In the genomic region with DNA sequence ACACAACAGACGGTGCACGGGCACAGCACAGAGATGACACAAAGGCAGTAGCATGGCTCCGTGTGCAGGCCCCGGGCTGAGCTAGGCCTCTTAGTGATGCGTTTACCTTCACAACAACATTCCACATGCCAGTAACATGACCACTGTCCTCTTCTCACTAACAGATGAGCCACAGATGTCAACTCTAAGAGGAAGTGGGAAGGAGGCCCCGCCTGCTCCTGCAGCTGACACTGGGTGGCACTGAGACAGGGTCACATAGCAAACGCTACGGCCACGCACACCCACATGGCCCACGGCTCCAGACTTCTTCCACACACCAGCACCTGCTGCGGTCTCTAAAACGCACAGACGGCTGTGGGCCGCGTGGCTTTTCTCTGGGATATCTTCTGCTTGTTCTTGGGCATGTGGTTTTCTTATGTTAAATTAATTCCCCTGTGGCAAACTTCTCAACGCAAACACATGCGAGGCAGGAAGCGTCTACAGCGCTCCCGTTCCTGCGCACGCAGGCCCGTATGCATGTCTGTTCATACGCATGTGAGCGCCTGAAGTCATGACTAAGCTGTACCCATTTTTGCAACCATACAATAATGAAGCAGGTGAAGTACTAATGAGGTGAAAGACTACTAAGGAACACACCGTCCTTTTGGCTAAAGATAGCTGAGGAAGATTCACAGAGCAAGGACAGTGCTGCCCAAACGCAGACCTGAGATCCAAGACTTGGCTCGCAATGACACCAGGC, we compare ENCODE assay signal across 8 cellular contexts. TPM values are rescaled to one million over a fixed set of nuclear protein-coding genes. Genes with fewer than 3 reads are reported as not detected.
A peak's percentile ranks its signal among the peaks of the same experiment; 100 is the strongest.
DNase-seq lines count a peak whose midpoint lies in the region; ATAC-seq and TF ChIP-seq lines count a peak whose summit lies in the region.

No MANE protein-coding gene starts in this region.

- H3K79me2 ChIP-seq in HCT116 (ENCODE audit: insufficient read depth, low read length): no peaks in the 10 kb centered on the region

- peak in 1 of 5 donors; percentile 74 for DNase-seq in CD8-positive, alpha-beta memory T cell
- DNase-seq in HCT116 (ENCODE audit: low read depth, low spot score): no peak
- peak in 33 of 34 experiments; percentile 15 to 74 (median 47) for DNase-seq in T-cell
- peak; percentile 17 to 31 (median 31) for DNase-seq in immature natural killer cell
- DNase-seq in SHP77 (lab: John Stamatoyannopoulos, UW): no peak
- DNase-seq in BE2C: no peak
- DNase-seq in 8988T: no peak

- RAD21 ChIA-PET in HCT116 (lab: Charles Lee; ENCODE audit: low non-redundant PET in 1 of 2, low total read pairs in 2 of 2, uncharacterized antibody in 2 of 2, unreplicated experiment in 2 of 2): no interaction called here

- H3K9ac ChIP-seq in HCT116 (ENCODE audit: low read length): no peak overlapping the region

- TF ChIP-seq POLR2A in HCT116 (IDR thresholded peaks at IDR 0.05; ENCODE audit: borderline replicate concordance, extremely low read depth, insufficient read depth, insufficient read length): no peak

- intact Hi-C loops in HCT116 (cut with micrococcal nuclease): no loop called here

- no peaks in the 10 kb centered on the region for H3K36me3 ChIP-seq in CD8-positive, alpha-beta memory T cell (ENCODE audit: insufficient read depth, low read length)
- H3K36me3 ChIP-seq in HCT116 (ENCODE audit: control insufficient read depth in 1 of 2, insufficient read depth in 2 of 2, low read length in 2 of 2): peaks cover 27 to 33% of the 10 kb centered on the region in 2 experiments
- H3K36me3 ChIP-seq in BE2C: peaks cover 72% of the 10 kb centered on the region

- no peak for TF ChIP-seq RAD21 in HCT116 (IDR thresholded peaks at IDR 0.05; ENCODE audit: low read depth)

- POLR2A ChIA-PET in CD8-positive, alpha-beta memory T cell (lab: Charles Lee): no interaction called here
- POLR2A ChIA-PET in HCT116 (lab: Charles Lee) (no interaction called here), T-cell (lab: Charles Lee) (no interaction called here)

- H3K9me2 ChIP-seq in HCT116 (ENCODE audit: insufficient read depth): no peaks in the 10 kb centered on the region

- BruUV-seq in HCT116 (replicated peaks; lab: Mats Ljungman, UMichigan): no TSS peak

- H3K4me3 ChIP-seq in CD8-positive, alpha-beta memory T cell (ENCODE audit: low read length): peak overlapping the region; percentile 15
- H3K4me3 ChIP-seq in HCT116 (replicated peaks in 1 of 2; ENCODE audit: low read depth in 1 of 2, low read length in 2 of 2) (no peak overlapping the region), BE2C (ENCODE audit: low read depth, low read length) (no peak overlapping the region)

- H3K27me3 Mint-ChIP-seq in CD8-positive, alpha-beta memory T cell: peaks cover 3 to 8% of the 10 kb centered on the region in 2 donors
- H3K27me3 Mint-ChIP-seq in T-cell (no peaks in the 10 kb centered on the region), immature natural killer cell (ENCODE audit: low read depth in 3 of 3) (peaks cover 0 to 9% (median 0%) of the 10 kb centered on the region in 3 donors)

- H3K4me3 Mint-ChIP-seq in CD8-positive, alpha-beta memory T cell: peak overlapping the region in 5 of 7 donors; percentile 9 to 44 (median 39)
- H3K4me3 Mint-ChIP-seq in T-cell (peak overlapping the region; percentile 5 to 48 (median 31)), immature natural killer cell (peak overlapping the region in 4 of 5 donors; percentile 22 to 62 (median 58))

- no peaks in the 10 kb centered on the region for H4K20me1 ChIP-seq in HCT116 (ENCODE audit: insufficient read depth)

- H3K36me3 Mint-ChIP-seq in CD8-positive, alpha-beta memory T cell: peaks cover 0 to 5% (median 0%) of the 10 kb centered on the region in 3 donors
- H3K36me3 Mint-ChIP-seq in T-cell: peaks cover 14% of the 10 kb centered on the region
- no peaks in the 10 kb centered on the region for H3K36me3 Mint-ChIP-seq in immature natural killer cell

- H3K9me3 Mint-ChIP-seq in CD8-positive, alpha-beta memory T cell: no peaks in the 10 kb centered on the region
- H3K9me3 Mint-ChIP-seq in T-cell: no peaks in the 10 kb centered on the region
- H3K9me3 Mint-ChIP-seq in immature natural killer cell: no peaks in the 10 kb centered on the region

- no peaks in the 10 kb centered on the region for H3K27me3 ChIP-seq in CD8-positive, alpha-beta memory T cell (ENCODE audit: insufficient read depth, low read length, poor library complexity, severe bottlenecking)
- no peaks in the 10 kb centered on the region for H3K27me3 ChIP-seq in HCT116 (ENCODE audit: insufficient read depth, low read length)
- no peaks in the 10 kb centered on the region for H3K27me3 ChIP-seq in BE2C

- no peak overlapping the region for H3K27ac ChIP-seq in CD8-positive, alpha-beta memory T cell (ENCODE audit: low read depth, low read length)
- no peak overlapping the region for H3K27ac ChIP-seq in HCT116 (ENCODE audit: low read depth, low read length)

- no peak overlapping the region for H3K4me2 ChIP-seq in HCT116 (ENCODE audit: low read length)

- H3K4me1 Mint-ChIP-seq in CD8-positive, alpha-beta memory T cell: peaks cover 11 to 27% (median 14%) of the 10 kb centered on the region in 3 donors
- peaks cover 25 to 27% (median 26%) of the 10 kb centered on the region in 3 donors for H3K4me1 Mint-ChIP-seq in T-cell
- peaks cover 14 to 18% of the 10 kb centered on the region in 2 donors for H3K4me1 Mint-ChIP-seq in immature natural killer cell

- H2AFZ ChIP-seq in HCT116 (ENCODE audit: low read depth, low read length, poor library complexity, severe bottlenecking): no peak overlapping the region

- ATAC-seq in HCT116 (peak; percentile 23; the same call in 1 of the 2 replicates), T-cell (replicated peaks in 1 of 4) (peak; percentile 83 to 88 (median 86)), HG03442 (IDR thresholded peaks at IDR 0.05; ENCODE audit: unreplicated experiment) (no peak)

- peak overlapping the region in 7 of 8 donors; percentile 13 to 84 (median 57) for H3K27ac Mint-ChIP-seq in CD8-positive, alpha-beta memory T cell
- H3K27ac Mint-ChIP-seq in T-cell: peak overlapping the region; percentile 90
- H3K27ac Mint-ChIP-seq in immature natural killer cell: peak overlapping the region in 4 of 6 donors; percentile 9 to 48 (median 40)

- CTCF ChIA-PET in CD8-positive, alpha-beta memory T cell (lab: Charles Lee): no interaction called here
- CTCF ChIA-PET in HCT116 (lab: Charles Lee) (no interaction called here), T-cell (lab: Charles Lee) (interaction anchor here in 1 of 2 donors (0.5 kb wide), 1 partner anchor 264 kb away, joined by 4 read pairs; no protein-coding TSS in a partner anchor)

- no peak for TF ChIP-seq CTCF in HCT116 (IDR thresholded peaks at IDR 0.05 in 2 of 3, conservative IDR thresholded peaks at IDR 0.05 in 1 of 3; ENCODE audit: borderline replicate concordance in 1 of 3, insufficient read depth in 1 of 3, low read depth in 2 of 3, low read length in 2 of 3)
- TF ChIP-seq CTCF in BE2C (IDR thresholded peaks at IDR 0.05; ENCODE audit: low read depth, low read length): no peak

- peaks cover 21% of the 10 kb centered on the region for H3K4me1 ChIP-seq in CD8-positive, alpha-beta memory T cell (ENCODE audit: insufficient read depth, low read length)
- H3K4me1 ChIP-seq in HCT116 (ENCODE audit: control insufficient read depth in 1 of 2, insufficient read depth in 2 of 2, low read length in 2 of 2) (peaks cover 0 to 4% of the 10 kb centered on the region in 2 experiments; a peak in 1 of 4 replicates), BE2C (no peaks in the 10 kb centered on the region)

- H3K9me3 ChIP-seq in CD8-positive, alpha-beta memory T cell (ENCODE audit: low read length): no peaks in the 10 kb centered on the region
- H3K9me3 ChIP-seq in HCT116 (ENCODE audit: control insufficient read depth in 1 of 2, insufficient read depth in 1 of 2, low read depth in 1 of 2, low read length in 2 of 2) (no peaks in the 10 kb centered on the region), BE2C (no peaks in the 10 kb centered on the region)

TF ChIP-seq in HCT116, 20 proteins besides CTCF, POLR2A, EP300 and RAD21:
- TF ChIP-seq EGR1 (IDR thresholded peaks at IDR 0.05; ENCODE audit: low read depth) (no peak), TCF7L2 (IDR thresholded peaks at IDR 0.05; ENCODE audit: borderline replicate concordance, extremely low read depth, insufficient read depth, insufficient read length) (no peak), EZH2 (IDR thresholded peaks at IDR 0.05) (no peak)

RNA-seq across cellular contexts. Expression of gene AMN, which starts 26.8 kb away (rescaled TPM):
- under 1 TPM; 0.66 to 0.75 TPM for total RNA-seq in CD8-positive, alpha-beta memory T cell
- polyA plus RNA-seq in CD8-positive, alpha-beta memory T cell: 1.6 TPM
- total RNA-seq in HCT116 (2021; ENCODE audit: unreplicated experiment) (5.7 TPM), T-cell (10 to 100 TPM in 2 of 5 donors, 1 to 10 TPM in 3; 5.2 to 15.0 (median 8.4) TPM)
- 2.6 and 3.2 TPM in 2 replicates for polyA plus RNA-seq in HCT116 (2012)
- 1 to 10 TPM in 1 of 3 donors, under 1 TPM in 1, not detected in 1; 0.52 to 1.2 TPM for polyA plus RNA-seq in immature natural killer cell
- 1.2 TPM for polyA plus RNA-seq in BE2C (2012; ENCODE audit: insufficient read depth, insufficient read length, low read depth)

Comparison
In these comparisons a context has a peak if more than half of its experiments do, and no peak if none do; other contexts are left out.
1. DNase-seq: peak in T-cell (33 of 34) and immature natural killer cell (3 of 3); none in HCT116 (single experiment), SHP77 (0 of 2), BE2C (single experiment) and 8988T (single experiment).
2. H3K27ac Mint-ChIP-seq: peak in every context shown above with its lines; median percentile 90 in T-cell; 57 in CD8-positive, alpha-beta memory T cell; 40 in immature natural killer cell.
3. Peak in every context shown above with its lines, with median percentiles within 50 percentile points of each other: H3K4me3 Mint-ChIP-seq.